31 cellular contexts compared by ENCODE assay signal in the genomic region with DNA sequence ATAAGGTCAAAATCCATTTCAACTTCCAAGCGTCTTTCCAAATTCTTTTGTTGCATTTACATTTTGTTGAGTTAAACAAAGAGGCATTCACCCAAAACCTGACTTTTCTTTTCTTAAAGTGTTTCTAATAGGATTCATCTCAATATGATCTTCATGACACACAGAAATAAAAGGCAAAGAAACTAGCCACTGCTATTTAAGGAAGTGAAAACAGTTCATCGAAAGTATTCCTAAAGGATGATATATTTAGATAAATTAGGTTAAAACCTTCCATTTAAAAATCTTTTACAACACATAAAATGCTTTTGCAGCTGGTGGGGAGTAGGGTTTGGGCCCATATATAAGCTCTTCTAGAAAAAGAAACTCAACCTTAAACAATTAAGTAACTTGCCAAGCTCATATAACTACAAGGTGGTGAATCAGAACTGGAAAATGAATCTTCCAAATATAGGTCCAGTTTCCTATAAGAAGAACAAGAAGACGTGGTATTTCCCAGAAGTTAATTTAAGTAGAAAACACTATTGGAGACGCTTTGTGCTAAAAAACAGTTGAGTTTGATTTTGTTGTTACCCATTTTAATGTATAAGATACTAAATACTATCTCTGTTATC.
"Had no signal": no experiment of that assay in that cellular context is flagged by ENCODE, and none has a peak within 500 bp of the region (broad histone marks: within the 10 kb centered on the region; RNA-seq: fewer than 3 reads in every experiment).

No MANE protein-coding gene starts in this region.

- H3K27ac ChIP-seq: adrenal gland, body of pancreas, breast epithelium, KMS-11, PC-9, RWPE1, SK-N-MC had no signal

- H3K4me1 Mint-ChIP-seq: activated T-helper 17 cell treated with anti-CD3 and anti-CD28 coated beads, Interleukin-2, amount 50 U/mL, for 72 hours had no signal

- H2AFZ ChIP-seq: PC-9 had no signal

- DNase-seq: activated CD4-positive, alpha-beta memory T cell treated with anti-CD3 and anti-CD28 coated beads for 36 hours; activated CD4-positive, alpha-beta T cell treated with anti-CD3 and anti-CD28 coated beads for 4 hours; activated CD4-positive, alpha-beta T cell treated with anti-CD3 and anti-CD28 coated beads, Interleukin-2, amount 50 U/mL, for 1 hour; activated effector memory CD4-positive, alpha-beta T cell treated with anti-CD3 and anti-CD28 coated beads, Interleukin-2, amount 50 U/mL, for 16 hours; activated naive CD4-positive, alpha-beta T cell; activated naive CD4-positive, alpha-beta T cell treated with anti-CD3 and anti-CD28 coated beads, Interleukin-2, amount 50 U/mL, for 16 hours; activated naive CD8-positive, alpha-beta T cell treated with anti-CD3 and anti-CD28 coated beads, Interleukin-2, amount 10 ng/mL, durations not matched to agents 7 days and 5 days; activated T-cell treated with anti-CD3 and anti-CD28 coated beads for 4 hours; activated T-cell treated with anti-CD3 and anti-CD28 coated beads, Interleukin-2, amount 50 U/mL, for 48 hours; adrenal gland; body of pancreas; NCI-H1105; NCI-H1417 treated with DMSO at 0.1 percent for 48 hours; NCI-H187 treated with DMSO at 0.1 percent for 48 hours; NCI-H2081; NCI-H2171 treated with DMSO at 0.1 percent for 48 hours; NCI-H226; NCI-H446 treated with DMSO at 0.1 percent for 48 hours; NCI-H524; NCI-H69; NCI-H82; PC-9; Right ventricle myocardium superior had no signal

- H3K4me3 ChIP-seq: adrenal gland, body of pancreas, breast epithelium, PC-9, SK-N-MC had no signal

- H3K4me3 Mint-ChIP-seq: activated CD4-positive, alpha-beta memory T cell treated with anti-CD3 and anti-CD28 coated beads for 36 hours; activated naive CD8-positive, alpha-beta T cell treated with anti-CD3 and anti-CD28 coated beads, Interleukin-2, amount 10 ng/mL, durations not matched to agents 7 days and 5 days; activated T-helper 17 cell treated with anti-CD3 and anti-CD28 coated beads, Interleukin-2, amount 50 U/mL, for 72 hours; T-helper 2 cell treated with Interferon-gamma antibody and Interleukin-4, amounts not matched to agents 5 μg/mL and 100 μg/mL, for 36 hours; WTC11 had no signal

- H3K4me2 ChIP-seq: KMS-11, PC-9 had no signal

- H3K27ac Mint-ChIP-seq: activated CD4-positive, alpha-beta memory T cell treated with anti-CD3 and anti-CD28 coated beads for 36 hours; activated naive CD8-positive, alpha-beta T cell treated with anti-CD3 and anti-CD28 coated beads, Interleukin-2, amount 10 ng/mL, durations not matched to agents 7 days and 5 days; activated T-helper 17 cell treated with anti-CD3 and anti-CD28 coated beads, Interleukin-2, amount 50 U/mL, for 72 hours; T-helper 2 cell treated with Interferon-gamma antibody and Interleukin-4, amounts not matched to agents 5 μg/mL and 100 μg/mL, for 36 hours; WTC11 had no signal

- H3K4me1 ChIP-seq: adrenal gland, body of pancreas, breast epithelium had no signal

- H3K9ac ChIP-seq: KMS-11 had no signal

- H3K9me3 ChIP-seq: adrenal gland, breast epithelium had no signal

- H3K27me3 ChIP-seq: adrenal gland, body of pancreas, breast epithelium had no signal

- ATAC-seq: activated CD4-positive, CD25-positive, alpha-beta regulatory T cell treated with anti-CD3 and anti-CD28 coated beads, Interleukin-2, amount 50 U/mL, for 24 hours; activated T-helper 17 cell treated with anti-CD3 and anti-CD28 coated beads, Interleukin-2, amount 50 U/mL, for 72 hours; body of pancreas; WTC11 had no signal

- H3K36me3 ChIP-seq: adrenal gland, breast epithelium had no signal

- H3K27me3 Mint-ChIP-seq: activated naive CD8-positive, alpha-beta T cell treated with anti-CD3 and anti-CD28 coated beads, Interleukin-2, amount 10 ng/mL, durations not matched to agents 7 days and 5 days had no signal

- H3K36me3 Mint-ChIP-seq: activated CD4-positive, alpha-beta memory T cell treated with anti-CD3 and anti-CD28 coated beads for 36 hours had no signal
